8 cellular contexts compared by ENCODE assay signal in the genomic region with DNA sequence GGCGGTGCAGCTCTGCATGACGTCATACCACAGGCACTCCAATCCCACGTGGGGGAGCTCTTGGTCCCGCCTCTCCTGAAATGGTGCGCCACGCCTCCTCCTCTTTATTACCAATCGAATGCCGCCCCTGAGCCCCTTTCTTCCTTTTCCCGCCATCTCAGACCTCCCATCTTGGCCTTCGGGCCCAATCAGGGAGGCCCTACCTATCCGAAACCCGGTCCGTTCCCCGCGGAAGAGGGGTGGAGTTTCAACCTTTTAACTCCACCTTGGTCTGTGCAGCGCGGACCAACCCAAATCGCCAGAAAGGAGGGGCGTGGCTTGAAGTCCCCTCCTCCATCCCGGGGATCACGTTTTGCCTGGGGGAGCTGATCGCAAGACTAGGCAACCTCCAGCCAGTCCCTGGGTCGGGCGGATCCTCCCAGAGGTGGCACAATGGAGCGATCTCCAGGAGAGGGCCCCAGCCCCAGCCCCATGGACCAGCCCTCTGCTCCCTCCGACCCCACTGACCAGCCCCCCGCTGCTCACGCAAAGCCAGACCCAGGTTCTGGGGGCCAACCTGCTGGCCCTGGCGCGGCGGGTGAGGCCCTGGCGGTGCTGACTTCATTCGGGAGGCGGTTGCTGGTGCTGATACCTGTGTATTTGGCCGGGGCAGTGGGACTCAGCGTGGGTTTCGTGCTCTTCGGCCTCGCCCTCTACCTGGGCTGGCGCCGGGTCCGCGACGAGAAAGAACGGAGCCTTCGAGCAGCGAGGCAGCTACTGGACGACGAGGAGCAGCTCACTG. TPM values are rescaled to one million over a fixed set of nuclear protein-coding genes. Genes with fewer than 3 reads are reported as not detected.
DNase-seq lines count a peak whose midpoint lies in the region; ATAC-seq and TF ChIP-seq lines count a peak whose summit lies in the region.

A gene with protein sequence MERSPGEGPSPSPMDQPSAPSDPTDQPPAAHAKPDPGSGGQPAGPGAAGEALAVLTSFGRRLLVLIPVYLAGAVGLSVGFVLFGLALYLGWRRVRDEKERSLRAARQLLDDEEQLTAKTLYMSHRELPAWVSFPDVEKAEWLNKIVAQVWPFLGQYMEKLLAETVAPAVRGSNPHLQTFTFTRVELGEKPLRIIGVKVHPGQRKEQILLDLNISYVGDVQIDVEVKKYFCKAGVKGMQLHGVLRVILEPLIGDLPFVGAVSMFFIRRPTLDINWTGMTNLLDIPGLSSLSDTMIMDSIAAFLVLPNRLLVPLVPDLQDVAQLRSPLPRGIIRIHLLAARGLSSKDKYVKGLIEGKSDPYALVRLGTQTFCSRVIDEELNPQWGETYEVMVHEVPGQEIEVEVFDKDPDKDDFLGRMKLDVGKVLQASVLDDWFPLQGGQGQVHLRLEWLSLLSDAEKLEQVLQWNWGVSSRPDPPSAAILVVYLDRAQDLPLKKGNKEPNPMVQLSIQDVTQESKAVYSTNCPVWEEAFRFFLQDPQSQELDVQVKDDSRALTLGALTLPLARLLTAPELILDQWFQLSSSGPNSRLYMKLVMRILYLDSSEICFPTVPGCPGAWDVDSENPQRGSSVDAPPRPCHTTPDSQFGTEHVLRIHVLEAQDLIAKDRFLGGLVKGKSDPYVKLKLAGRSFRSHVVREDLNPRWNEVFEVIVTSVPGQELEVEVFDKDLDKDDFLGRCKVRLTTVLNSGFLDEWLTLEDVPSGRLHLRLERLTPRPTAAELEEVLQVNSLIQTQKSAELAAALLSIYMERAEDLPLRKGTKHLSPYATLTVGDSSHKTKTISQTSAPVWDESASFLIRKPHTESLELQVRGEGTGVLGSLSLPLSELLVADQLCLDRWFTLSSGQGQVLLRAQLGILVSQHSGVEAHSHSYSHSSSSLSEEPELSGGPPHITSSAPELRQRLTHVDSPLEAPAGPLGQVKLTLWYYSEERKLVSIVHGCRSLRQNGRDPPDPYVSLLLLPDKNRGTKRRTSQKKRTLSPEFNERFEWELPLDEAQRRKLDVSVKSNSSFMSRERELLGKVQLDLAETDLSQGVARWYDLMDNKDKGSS (plus strand): TSS at position 380 of the 781 bp plus-strand sequence. CDS start 53 bp downstream, at position 433.

- ATAC-seq in HG02571 (IDR thresholded peaks at IDR 0.05; ENCODE audit: unreplicated experiment): peak; percentile 87

- H3F3A ChIP-seq in SK-N-SH (replicated peaks; ENCODE audit: insufficient read depth): peaks cover 34% of the 10 kb centered on the region

- WGBS in SK-N-SH (ENCODE audit: low lambda C conversion rate): under 1% methylated on average over 21 of the region's 49 CpGs

- peak within 1 kb of the TSS; percentile 88 for H3K9ac ChIP-seq in SK-N-SH

- peaks cover 58% of the 10 kb centered on the region for H3K79me2 ChIP-seq in SK-N-SH (ENCODE audit: insufficient read depth)

- TF ChIP-seq CTCF in SK-N-SH (IDR thresholded peaks at IDR 0.05): no peak; the same call in 1 of the 2 replicates

- H3K27me3 ChIP-seq in SK-N-SH (ENCODE audit: insufficient read depth): no peaks in the 10 kb centered on the region

- no peak for TF ChIP-seq RAD21 in SK-N-SH (IDR thresholded peaks at IDR 0.05; ENCODE audit: low read length)

- CTCF ChIA-PET in SK-N-SH (lab: Yijun Ruan, JAX): interaction anchor here (0.6 to 16.0 kb wide), 13 partner anchors 8 to 94 kb away, joined by 3 to 272 read pairs (median 5); a partner anchor contains a TSS

- H4K20me1 ChIP-seq in SK-N-SH (ENCODE audit: insufficient read depth): no peaks in the 10 kb centered on the region

- no peaks in the 10 kb centered on the region for H3K9me3 ChIP-seq in SK-N-SH

- TF ChIP-seq EP300 in SK-N-SH (IDR thresholded peaks at IDR 0.05; ENCODE audit: borderline replicate concordance in 1 of 2, low read depth in 1 of 2, low read length in 1 of 2): no peak

- H2AFZ ChIP-seq in SK-N-SH (ENCODE audit: low read depth): peak within 1 kb of the TSS; percentile 57; the same call in 1 of the 2 replicates

- peak; percentile 100 for DNase-seq in GM04504 (ENCODE audit: low read depth)
- peak; percentile 99 for DNase-seq in NCI-H1048 (lab: John Stamatoyannopoulos, UW)
- peak; percentile 94 for DNase-seq in SK-N-SH
- DNase-seq in activated naive CD4-positive, alpha-beta T cell treated with anti-CD3 and anti-CD28 coated beads, Interleukin-2, amount 50 U/mL, for 16 hours: peak; percentile 96
- DNase-seq in germinal center (ENCODE audit: low spot score): peak; percentile 98
- peak; percentile 98 for DNase-seq in non-pigmented ciliary epithelial cell (ENCODE audit: low read depth)
- DNase-seq in superior temporal gyrus (ENCODE audit: extremely low spot score): peak; percentile 98

- peak within 1 kb of the TSS; percentile 98 for H3K4me2 ChIP-seq in SK-N-SH

- peaks cover 13 to 23% of the 10 kb centered on the region in 2 experiments for H3K4me1 ChIP-seq in SK-N-SH (ENCODE audit: control insufficient read depth in 1 of 2, insufficient read depth in 2 of 2, low read depth in 1 of 2, low read length in 1 of 2)

- peak within 1 kb of the TSS; percentile 67 to 89 for H3K4me3 ChIP-seq in SK-N-SH (ENCODE audit: low read depth in 2 of 2, low read length in 1 of 2)

- H3K27ac ChIP-seq in SK-N-SH (ENCODE audit: low read depth in 2 of 2, low read length in 1 of 2): peak within 1 kb of the TSS; percentile 85 to 88

- peaks cover 25 to 28% of the 10 kb centered on the region in 2 experiments for H3K36me3 ChIP-seq in SK-N-SH (replicated peaks in 1 of 2; ENCODE audit: control insufficient read depth in 1 of 2, insufficient read depth in 2 of 2, low read length in 1 of 2)

- POLR2A ChIA-PET in SK-N-SH (lab: Yijun Ruan, JAX): interaction anchor here (0.6 to 2.9 kb wide), 15 partner anchors 9 to 234 kb away, joined by 3 to 44 read pairs (median 6); a partner anchor contains a TSS

- H3K9me2 ChIP-seq in SK-N-SH: no peaks in the 10 kb centered on the region

TF ChIP-seq in SK-N-SH, 30 proteins besides CTCF, POLR2A, EP300 and RAD21 (continues in another document):
- TF ChIP-seq SIN3A (IDR thresholded peaks at IDR 0.05; ENCODE audit: borderline replicate concordance, low read depth, low read length) (peak; percentile 70; the same call in 1 of the 2 replicates), POLR2AphosphoS5 (IDR thresholded peaks at IDR 0.05; ENCODE audit: low read depth, low read length) (peak; percentile 86), JUND (IDR thresholded peaks at IDR 0.05) (peak; percentile 42; the same call in 1 of the 2 replicates), MXI1 (IDR thresholded peaks at IDR 0.05; ENCODE audit: low read depth, low read length) (peak; percentile 85), FOSL2 (IDR thresholded peaks at IDR 0.05; ENCODE audit: borderline replicate concordance, low read depth) (peak; percentile 9; the same call in 1 of the 2 replicates)
- TF ChIP-seq, protein P1, sequence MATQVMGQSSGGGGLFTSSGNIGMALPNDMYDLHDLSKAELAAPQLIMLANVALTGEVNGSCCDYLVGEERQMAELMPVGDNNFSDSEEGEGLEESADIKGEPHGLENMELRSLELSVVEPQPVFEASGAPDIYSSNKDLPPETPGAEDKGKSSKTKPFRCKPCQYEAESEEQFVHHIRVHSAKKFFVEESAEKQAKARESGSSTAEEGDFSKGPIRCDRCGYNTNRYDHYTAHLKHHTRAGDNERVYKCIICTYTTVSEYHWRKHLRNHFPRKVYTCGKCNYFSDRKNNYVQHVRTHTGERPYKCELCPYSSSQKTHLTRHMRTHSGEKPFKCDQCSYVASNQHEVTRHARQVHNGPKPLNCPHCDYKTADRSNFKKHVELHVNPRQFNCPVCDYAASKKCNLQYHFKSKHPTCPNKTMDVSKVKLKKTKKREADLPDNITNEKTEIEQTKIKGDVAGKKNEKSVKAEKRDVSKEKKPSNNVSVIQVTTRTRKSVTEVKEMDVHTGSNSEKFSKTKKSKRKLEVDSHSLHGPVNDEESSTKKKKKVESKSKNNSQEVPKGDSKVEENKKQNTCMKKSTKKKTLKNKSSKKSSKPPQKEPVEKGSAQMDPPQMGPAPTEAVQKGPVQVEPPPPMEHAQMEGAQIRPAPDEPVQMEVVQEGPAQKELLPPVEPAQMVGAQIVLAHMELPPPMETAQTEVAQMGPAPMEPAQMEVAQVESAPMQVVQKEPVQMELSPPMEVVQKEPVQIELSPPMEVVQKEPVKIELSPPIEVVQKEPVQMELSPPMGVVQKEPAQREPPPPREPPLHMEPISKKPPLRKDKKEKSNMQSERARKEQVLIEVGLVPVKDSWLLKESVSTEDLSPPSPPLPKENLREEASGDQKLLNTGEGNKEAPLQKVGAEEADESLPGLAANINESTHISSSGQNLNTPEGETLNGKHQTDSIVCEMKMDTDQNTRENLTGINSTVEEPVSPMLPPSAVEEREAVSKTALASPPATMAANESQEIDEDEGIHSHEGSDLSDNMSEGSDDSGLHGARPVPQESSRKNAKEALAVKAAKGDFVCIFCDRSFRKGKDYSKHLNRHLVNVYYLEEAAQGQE (IDR thresholded peaks at IDR 0.05; ENCODE audit: low read depth, low read length): peak; percentile 53; the same call in 1 of the 2 replicates
- TF ChIP-seq, protein P2, sequence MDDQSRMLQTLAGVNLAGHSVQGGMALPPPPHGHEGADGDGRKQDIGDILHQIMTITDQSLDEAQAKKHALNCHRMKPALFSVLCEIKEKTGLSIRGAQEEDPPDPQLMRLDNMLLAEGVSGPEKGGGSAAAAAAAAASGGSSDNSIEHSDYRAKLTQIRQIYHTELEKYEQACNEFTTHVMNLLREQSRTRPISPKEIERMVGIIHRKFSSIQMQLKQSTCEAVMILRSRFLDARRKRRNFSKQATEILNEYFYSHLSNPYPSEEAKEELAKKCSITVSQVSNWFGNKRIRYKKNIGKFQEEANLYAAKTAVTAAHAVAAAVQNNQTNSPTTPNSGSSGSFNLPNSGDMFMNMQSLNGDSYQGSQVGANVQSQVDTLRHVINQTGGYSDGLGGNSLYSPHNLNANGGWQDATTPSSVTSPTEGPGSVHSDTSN (IDR thresholded peaks at IDR 0.05): peak; percentile 1; the same call in 1 of the 2 replicates
- TF ChIP-seq, protein P3, sequence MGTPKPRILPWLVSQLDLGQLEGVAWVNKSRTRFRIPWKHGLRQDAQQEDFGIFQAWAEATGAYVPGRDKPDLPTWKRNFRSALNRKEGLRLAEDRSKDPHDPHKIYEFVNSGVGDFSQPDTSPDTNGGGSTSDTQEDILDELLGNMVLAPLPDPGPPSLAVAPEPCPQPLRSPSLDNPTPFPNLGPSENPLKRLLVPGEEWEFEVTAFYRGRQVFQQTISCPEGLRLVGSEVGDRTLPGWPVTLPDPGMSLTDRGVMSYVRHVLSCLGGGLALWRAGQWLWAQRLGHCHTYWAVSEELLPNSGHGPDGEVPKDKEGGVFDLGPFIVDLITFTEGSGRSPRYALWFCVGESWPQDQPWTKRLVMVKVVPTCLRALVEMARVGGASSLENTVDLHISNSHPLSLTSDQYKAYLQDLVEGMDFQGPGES (IDR thresholded peaks at IDR 0.05; ENCODE audit: low read depth, low read length): no peak

RNA-seq across cellular contexts. Expression of the gene that starts here (rescaled TPM):
- 132 and 143 TPM in 2 replicates for polyA plus RNA-seq in SK-N-SH (2012; rRNA removed)
- 76.6 and 100 TPM in 2 replicates for polyA plus RNA-seq in SK-N-SH (2012; cell fraction: cytosol; rRNA removed)
- 203 and 237 TPM in 2 replicates for polyA plus RNA-seq in SK-N-SH (2012; cell fraction: nucleus; rRNA removed)

Comparison
In these comparisons a context has a peak if more than half of its experiments do, and no peak if none do; other contexts are left out.
1. Peak in every context shown above with its lines: DNase-seq, ATAC-seq, H3K4me3 ChIP-seq and H3K27ac ChIP-seq.